Comparison of ENCODE assay signal across 8 cellular contexts in the genomic region with DNA sequence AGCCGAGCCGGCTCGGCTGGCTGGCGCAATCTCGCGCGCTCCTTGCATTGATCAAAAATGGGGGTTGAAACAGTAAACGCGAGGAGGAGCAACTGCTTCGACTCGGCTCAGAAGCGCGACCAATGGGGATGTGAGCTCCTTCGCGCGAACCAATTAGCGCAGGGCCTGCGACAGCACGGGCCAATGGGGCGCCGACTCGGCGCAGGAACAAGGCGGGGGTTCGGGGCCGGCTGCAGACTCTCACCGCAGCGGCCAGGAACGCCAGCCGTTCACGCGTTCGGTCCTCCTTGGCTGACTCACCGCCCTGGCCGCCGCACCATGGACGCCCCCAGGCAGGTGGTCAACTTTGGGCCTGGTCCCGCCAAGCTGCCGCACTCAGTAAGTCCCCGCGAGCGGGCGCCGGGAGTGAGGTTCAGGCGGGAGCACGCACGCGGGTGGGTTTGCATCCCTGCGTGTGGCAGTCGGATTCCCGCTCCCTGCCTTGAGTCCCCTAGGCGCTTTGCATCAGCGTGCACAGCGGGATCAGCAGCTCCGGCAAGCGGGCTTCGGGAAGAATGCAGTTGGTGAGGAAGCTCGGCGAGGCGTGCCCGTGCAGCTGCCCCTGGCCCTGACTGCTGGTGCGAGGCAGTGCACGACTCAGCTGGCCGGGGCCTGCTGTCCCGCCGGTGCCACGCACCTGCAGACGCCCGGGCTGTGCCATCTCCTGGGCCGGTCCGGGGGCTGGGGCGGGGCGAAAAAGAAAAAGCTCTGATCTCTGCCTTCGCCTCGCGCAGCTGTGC. TPM values are rescaled to one million over a fixed set of nuclear protein-coding genes. Genes with fewer than 3 reads are reported as not detected.
A peak's percentile ranks its signal among the peaks of the same experiment; 100 is the strongest.
DNase-seq lines count a peak whose midpoint lies in the region; TF ChIP-seq lines count a peak whose summit lies in the region.

PSAT1 (plus strand) TSS at position 233 of the 779 bp plus-strand sequence; CDS start at position 319, 86 bp downstream.

- in situ Hi-C loops in G401 (cut with HindIII; ENCODE audit: low sequenced_read_pairs) = no loop called here
- in situ Hi-C loops in HAP-1 (cut with MboI; ENCODE audit: low sequenced_read_pairs) = no loop called here

- H3K4me1 ChIP-seq in HAP-1 (peaks cover 25% of the 10 kb centered on the region), MM.1S (ENCODE audit: low read length) (no peaks in the 10 kb centered on the region), stomach (peaks cover 23 to 37% (median 31%) of the 10 kb centered on the region in 4 donors)

- TF ChIP-seq CTCF in MM.1S (IDR thresholded peaks at IDR 0.05; ENCODE audit: low read length) (no peak), foreskin fibroblast (IDR thresholded peaks at IDR 0.05; ENCODE audit: low read depth, low read length) (no peak), neural crest cell (conservative IDR thresholded peaks at IDR 0.05) (peak; percentile 11), stomach (IDR thresholded peaks at IDR 0.05) (no peak)

- H3K4me2 ChIP-seq in MM.1S (ENCODE audit: low read depth, low read length) = peak within 1 kb of the TSS; percentile 81

- H3K9me3 ChIP-seq in HAP-1 (no peaks in the 10 kb centered on the region), MM.1S (replicated peaks; ENCODE audit: insufficient read depth, low read length) (no peaks in the 10 kb centered on the region), stomach (no peaks in the 10 kb centered on the region)

- peak within 1 kb of the TSS; percentile 95 for H3K4me3 ChIP-seq in HAP-1
- H3K4me3 ChIP-seq in MM.1S (ENCODE audit: low read length) = peak within 1 kb of the TSS; percentile 84
- peak within 1 kb of the TSS; percentile 70 to 93 for H3K4me3 ChIP-seq in foreskin fibroblast (ENCODE audit: low read depth in 1 of 2, low read length in 2 of 2)
- H3K4me3 ChIP-seq in stomach = peak within 1 kb of the TSS; percentile 62 to 81 (median 66)

- H3K79me2 ChIP-seq in MM.1S (ENCODE audit: low read length) = peaks cover 39% of the 10 kb centered on the region

- peak within 1 kb of the TSS; percentile 60; the same call in 1 of the 2 replicates for H3K27ac ChIP-seq in MM.1S (ENCODE audit: low read length)
- H3K27ac ChIP-seq in stomach = peak within 1 kb of the TSS; percentile 73 to 88 (median 78)

- peaks cover 10% of the 10 kb centered on the region for H3K36me3 Mint-ChIP-seq in neural crest cell (ENCODE audit: low read depth)

- H3F3A ChIP-seq in MM.1S (ENCODE audit: insufficient read depth, low read length) = no peaks in the 10 kb centered on the region

- no peaks in the 10 kb centered on the region for H4K20me1 ChIP-seq in MM.1S (ENCODE audit: insufficient read depth, low read length)

- H3K36me3 ChIP-seq in HAP-1 (replicated peaks) = peaks cover 36% of the 10 kb centered on the region
- no peaks in the 10 kb centered on the region; the same call in 1 of the 2 replicates for H3K36me3 ChIP-seq in MM.1S (replicated peaks; ENCODE audit: insufficient read depth, low read length)
- peaks cover 0 to 6% (median 0%) of the 10 kb centered on the region in 4 donors for H3K36me3 ChIP-seq in stomach

- peak; percentile 84 for DNase-seq in G401 (ENCODE audit: low spot score)
- peak; percentile 96 for DNase-seq in HAP-1 (ENCODE audit: low spot score in 2 of 2)
- peak; percentile 93 for DNase-seq in MM.1S
- peak; percentile 68 for DNase-seq in SHP77 treated with DMSO at 0.1 percent for 48 hours (lab: John Stamatoyannopoulos, UW)
- peak; percentile 97 for DNase-seq in activated effector memory CD4-positive, alpha-beta T cell treated with anti-CD3 and anti-CD28 coated beads, Interleukin-2, amount 50 U/mL, for 16 hours
- DNase-seq in foreskin fibroblast = peak; percentile 98 to 100
- DNase-seq in neural crest cell (ENCODE audit: low read depth, low spot score) = peak; percentile 83
- DNase-seq in stomach = peak; percentile 91

- H3K9me3 Mint-ChIP-seq in neural crest cell = no peaks in the 10 kb centered on the region

- intact Hi-C loops in stomach (cut with DNase I; ENCODE audit: low total_unique reads) = no loop called here

- peak within 1 kb of the TSS; percentile 80 for H3K9ac ChIP-seq in MM.1S (ENCODE audit: low read length)

- H3K27me3 ChIP-seq in HAP-1 (ENCODE audit: low read depth) (no peaks in the 10 kb centered on the region), MM.1S (replicated peaks; ENCODE audit: insufficient read depth, low read length) (no peaks in the 10 kb centered on the region), stomach (peaks cover 0 to 10% (median 0%) of the 10 kb centered on the region in 3 donors)

- WGBS in stomach, 5 donors = 0 to 1% (median 0%) methylated on average over 40 to 76 of the region's 76 CpGs

- H2AFZ ChIP-seq in MM.1S (ENCODE audit: low read length) = peak within 1 kb of the TSS; percentile 94

- no peaks in the 10 kb centered on the region for H3K27me3 Mint-ChIP-seq in neural crest cell (ENCODE audit: low read depth)

- peaks cover 45% of the 10 kb centered on the region for H3K4me1 Mint-ChIP-seq in neural crest cell

- TF ChIP-seq POLR2A in stomach (IDR thresholded peaks at IDR 0.05) = no peak

- H3K9me2 ChIP-seq in MM.1S (replicated peaks; ENCODE audit: insufficient read depth, low read length) = no peaks in the 10 kb centered on the region

- peak within 1 kb of the TSS; percentile 100 for H3K4me3 Mint-ChIP-seq in neural crest cell

- H3K27ac Mint-ChIP-seq in neural crest cell (ENCODE audit: unreplicated experiment) = peak within 1 kb of the TSS; percentile 99

- no peak for TF ChIP-seq EP300 in stomach (IDR thresholded peaks at IDR 0.05)

RNA-seq across cellular contexts. Expression of gene PSAT1, which starts in this region (rescaled TPM):
- 222 and 268 TPM in 2 replicates for total RNA-seq in G401 (2014; rRNA removed; shearing (Covaris generic))
- total RNA-seq in neural crest cell = 164 and 166 TPM in 2 replicates
- total RNA-seq in stomach = 10 to 100 TPM in 1 of 5 donors, 1 to 10 TPM in 3, under 1 TPM in 1; 0.45 to 12.0 (median 5.8) TPM
- 10 to 100 TPM; 13.4 to 21.8 (median 18.9) TPM for polyA plus RNA-seq in stomach

Comparison
In these comparisons a context has a peak if more than half of its experiments do, and no peak if none do; other contexts are left out.
1. Peak in every context shown above with its lines: DNase-seq, H3K4me3 ChIP-seq and H3K27ac ChIP-seq.
2. RNA of gene PSAT1 (total RNA-seq): 222 to 268 TPM in G401 and 164 to 166 TPM in neural crest cell; 0.45 to 12.0 TPM in stomach; every median in the first group is over 10 times any median in the second.